In the genomic region with DNA sequence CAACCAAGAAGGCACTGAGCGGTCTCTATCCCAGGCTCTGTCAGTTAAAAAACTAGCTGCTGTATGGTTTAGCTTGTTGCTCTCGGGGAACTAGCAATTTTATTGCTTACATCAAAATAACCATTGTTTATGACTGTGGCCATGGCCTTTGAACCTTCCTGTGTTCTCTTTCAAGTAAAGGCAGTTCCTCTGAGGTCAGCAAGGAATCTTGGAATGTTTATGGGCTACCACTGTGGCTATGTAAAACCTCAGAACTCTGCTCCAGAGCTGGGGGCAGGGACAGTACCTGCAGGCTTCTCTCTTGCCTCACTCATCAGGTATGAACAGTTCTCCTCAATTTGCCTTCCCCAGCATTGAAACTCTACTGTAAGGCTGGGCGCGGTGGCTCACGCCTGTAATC, we compare ENCODE assay signal across 1 cellular context.
TF ChIP-seq lines count a peak whose summit lies in the region.

No MANE protein-coding gene starts in this region.

TF ChIP-seq in IMR-90, 13 proteins besides CTCF, POLR2A, EP300 and RAD21 (continued from another document):
- TF ChIP-seq, protein P1, sequence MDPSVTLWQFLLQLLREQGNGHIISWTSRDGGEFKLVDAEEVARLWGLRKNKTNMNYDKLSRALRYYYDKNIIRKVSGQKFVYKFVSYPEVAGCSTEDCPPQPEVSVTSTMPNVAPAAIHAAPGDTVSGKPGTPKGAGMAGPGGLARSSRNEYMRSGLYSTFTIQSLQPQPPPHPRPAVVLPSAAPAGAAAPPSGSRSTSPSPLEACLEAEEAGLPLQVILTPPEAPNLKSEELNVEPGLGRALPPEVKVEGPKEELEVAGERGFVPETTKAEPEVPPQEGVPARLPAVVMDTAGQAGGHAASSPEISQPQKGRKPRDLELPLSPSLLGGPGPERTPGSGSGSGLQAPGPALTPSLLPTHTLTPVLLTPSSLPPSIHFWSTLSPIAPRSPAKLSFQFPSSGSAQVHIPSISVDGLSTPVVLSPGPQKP (IDR thresholded peaks at IDR 0.05; ENCODE audit: borderline replicate concordance, low read depth, low read length): no peak
- TF ChIP-seq BHLHE40 (IDR thresholded peaks at IDR 0.05; ENCODE audit: low read depth, low read length): no peak
- TF ChIP-seq RFX5 (IDR thresholded peaks at IDR 0.05; ENCODE audit: low read depth, low read length): no peak
- no peak for TF ChIP-seq SMC3 (IDR thresholded peaks at IDR 0.05; ENCODE audit: low read depth, low read length)
